Comparison of ENCODE assay signal across 1 cellular context in genomic region chr20:33415948-33416347, GRCh38.
TF ChIP-seq lines count a peak whose summit lies in the region.

No MANE protein-coding gene starts in this region.

TF ChIP-seq in A549, 52 proteins besides CTCF, POLR2A, EP300 and RAD21 (continued from another document):
- no peak for TF ChIP-seq RFX5 (IDR thresholded peaks at IDR 0.05)
- TF ChIP-seq HOXA7 (CRISPR knock-in tag; IDR thresholded peaks at IDR 0.05): no peak
- TF ChIP-seq E2F6 (IDR thresholded peaks at IDR 0.05; ENCODE audit: borderline replicate concordance, low read depth): no peak
- TF ChIP-seq ZNF302 (CRISPR knock-in tag; IDR thresholded peaks at IDR 0.05): no peak
- TF ChIP-seq RARB (CRISPR knock-in tag; IDR thresholded peaks at IDR 0.05): no peak
